Comparison of ENCODE assay signal across 8 cellular contexts in the genomic region with DNA sequence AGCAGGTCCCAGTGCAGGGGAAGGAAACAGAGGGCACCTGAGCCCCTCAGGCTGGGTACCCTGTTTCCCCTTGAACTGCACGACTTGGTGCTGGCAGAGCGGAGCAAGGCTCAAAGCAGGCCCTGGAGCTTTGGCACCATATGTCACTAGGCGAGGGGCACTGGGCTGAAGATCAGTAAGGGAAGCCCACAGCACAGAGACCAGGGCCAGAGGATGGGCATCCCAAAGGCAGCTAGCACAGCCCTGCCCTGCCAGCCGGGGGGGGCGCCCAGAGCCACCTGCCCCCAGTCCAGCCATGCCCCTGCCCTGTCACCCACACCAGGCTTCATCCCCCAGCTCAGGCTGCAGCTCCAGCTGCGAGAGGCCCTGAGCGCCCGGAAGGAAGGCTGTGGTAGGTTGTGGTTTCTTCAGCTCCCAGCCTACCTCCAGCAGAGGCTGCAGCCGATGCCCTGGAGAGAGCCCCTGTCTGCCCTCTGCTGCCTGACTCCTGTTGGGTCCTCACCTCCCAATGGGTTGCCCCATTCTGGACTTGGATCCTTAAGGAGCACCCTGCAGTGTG. TPM values are rescaled to one million over a fixed set of nuclear protein-coding genes. Genes with fewer than 3 reads are reported as not detected.
DNase-seq lines count a peak whose midpoint lies in the region; ATAC-seq, FAIRE-seq and TF ChIP-seq lines count a peak whose summit lies in the region.

No MANE protein-coding gene starts in this region.

- H2BK15ac ChIP-seq in IMR-90 (ENCODE audit: low read depth, low read length): no peak overlapping the region

- no peak overlapping the region for H3K4me2 ChIP-seq in IMR-90 (ENCODE audit: low read depth, low read length)

- H3K4ac ChIP-seq in IMR-90 (ENCODE audit: low read depth, low read length): no peak overlapping the region

- H3K4me1 ChIP-seq in IMR-90 (ENCODE audit: control insufficient read depth, insufficient read depth, low read length) (peaks cover 25% of the 10 kb centered on the region), kidney (ENCODE audit: control insufficient read depth in 1 of 2, insufficient read depth in 1 of 2, low read depth in 1 of 2, low read length in 2 of 2) (peaks cover 37 to 52% of the 10 kb centered on the region in 2 donors), heart right ventricle (peaks cover 33 to 79% (median 51%) of the 10 kb centered on the region in 9 donors)

- no peaks in the 10 kb centered on the region for H3K36me3 Mint-ChIP-seq in activated CD4-positive, alpha-beta memory T cell treated with anti-CD3 and anti-CD28 coated beads for 36 hours

- no peak overlapping the region for H3K4me3 ChIP-seq in IMR-90 (ENCODE audit: insufficient read depth, low read depth, low read length)
- peak overlapping the region in 1 of 2 donors; percentile 17 for H3K4me3 ChIP-seq in kidney (ENCODE audit: low read length in 2 of 2)
- peak overlapping the region in 1 of 10 donors; percentile 23 for H3K4me3 ChIP-seq in heart right ventricle

- ATAC-seq in IMR-90 (ENCODE audit: low read depth) (no peak), heart right ventricle (no peak)

- H2AFZ ChIP-seq in IMR-90 (replicated peaks; ENCODE audit: low read length, poor library complexity): peak overlapping the region; percentile 21

- peaks cover 69% of the 10 kb centered on the region for H3K4me1 Mint-ChIP-seq in activated CD4-positive, alpha-beta memory T cell treated with anti-CD3 and anti-CD28 coated beads for 36 hours (ENCODE audit: low read depth)

- H3K4me3 Mint-ChIP-seq in activated CD4-positive, alpha-beta memory T cell treated with anti-CD3 and anti-CD28 coated beads for 36 hours: peak overlapping the region; percentile 23

- dilution Hi-C loops in IMR-90 (cut with HindIII; ENCODE audit: low sequenced_read_pairs, unreplicated experiment): no loop called here

- intact Hi-C loops in IMR-90 (cut with micrococcal nuclease) (no loop called here), kidney (cut with DNase I) (no loop called here), heart right ventricle (cut with DNase I) (no loop called here)
- intact Hi-C loops in activated CD4-positive, alpha-beta memory T cell treated with anti-CD3 and anti-CD28 coated beads for 36 hours (cut with micrococcal nuclease): loop anchor here (1.0 to 2.0 kb wide), 2 partner anchors 8 to 17 kb away; no protein-coding TSS in a partner anchor

- no TSS peak for BruUV-seq in IMR-90 (replicated peaks; lab: Mats Ljungman, UMichigan)

- CTCF ChIA-PET in IMR-90 (lab: Yijun Ruan, JAX): interaction anchor here (1.0 kb wide), 1 partner anchor 12 kb away, joined by 4 read pairs; no protein-coding TSS in a partner anchor
- CTCF ChIA-PET in activated CD4-positive, alpha-beta memory T cell treated with anti-CD3 and anti-CD28 coated beads for 36 hours (lab: Charles Lee): interaction anchor here (1.0 to 14.9 kb wide), 12 partner anchors 9 to 199 kb away, joined by 3 to 176 read pairs (median 20); a partner anchor contains a TSS

- TF ChIP-seq CTCF in IMR-90 (conservative IDR thresholded peaks at IDR 0.05; ENCODE audit: low read depth, low read length): no peak
- no peak for TF ChIP-seq CTCF in kidney (IDR thresholded peaks at IDR 0.05; ENCODE audit: borderline replicate concordance, extremely low read depth, insufficient read depth)
- TF ChIP-seq CTCF in heart right ventricle (IDR thresholded peaks at IDR 0.05): no peak

- H2BK20ac ChIP-seq in IMR-90 (ENCODE audit: low read depth, low read length): no peak overlapping the region

- no peaks in the 10 kb centered on the region for H3K27me3 Mint-ChIP-seq in activated CD4-positive, alpha-beta memory T cell treated with anti-CD3 and anti-CD28 coated beads for 36 hours

- 0 out of 2 replicates have a peak, but pooled peaks cover 6% of the 10 kb centered on the region for H3K9me1 ChIP-seq in IMR-90 (ENCODE audit: insufficient read depth, low read length)

- peaks cover 8% of the 10 kb centered on the region for H4K20me1 ChIP-seq in IMR-90 (ENCODE audit: insufficient read depth, low read length)

- in situ Hi-C loops in IMR-90 (cut with MboI; ENCODE audit: low sequenced_read_pairs): no loop called here

- 75% methylated on average over 3 of the region's 9 CpGs; no CpG with 5 or more reads in 1 of the 2 experiments for WGBS in IMR-90 (ENCODE audit: extremely low coverage in 2 of 2, insufficient read length in 1 of 2), 2 experiments
- 83 to 84% methylated on average over 9 of the region's 9 CpGs for whole genome bisulfite sequencing in heart right ventricle, 2 donors

- H3K27ac Mint-ChIP-seq in activated CD4-positive, alpha-beta memory T cell treated with anti-CD3 and anti-CD28 coated beads for 36 hours: peak overlapping the region; percentile 85

- no peak overlapping the region for H2BK120ac ChIP-seq in IMR-90 (ENCODE audit: low read depth, low read length)

- H3K14ac ChIP-seq in IMR-90 (replicated peaks; ENCODE audit: low read depth, low read length): no peak overlapping the region

- DNase-seq in stimulated activated CD4-positive, alpha-beta T cell treated with anti-CD3 and anti-CD28 coated beads, Interleukin-4, amount 100 ng/mL, for 1 hour: peak; percentile 33
- DNase-seq in stimulated activated CD4-positive, alpha-beta T cell treated with anti-CD3 and anti-CD28 coated beads, Interleukin-12 subunit alpha, Interleukin-12 subunit beta, amount 100 ng/mL, for 4 hours: no peak
- DNase-seq in IMR-90: no peak
- peak; percentile 73 for DNase-seq in activated CD4-positive, alpha-beta memory T cell treated with anti-CD3 and anti-CD28 coated beads for 36 hours
- peak; percentile 76 for DNase-seq in kidney
- DNase-seq in NCI-H2029 treated with DMSO at 0.1 percent for 48 hours (lab: John Stamatoyannopoulos, UW): no peak
- DNase-seq in dedifferentiated amniotic fluid mesenchymal stem cell (ENCODE audit: extremely low spot score): no peak
- DNase-seq in heart right ventricle: no peak

- no peak overlapping the region for H4K91ac ChIP-seq in IMR-90 (ENCODE audit: insufficient read depth, low read depth, low read length)

- H4K5ac ChIP-seq in IMR-90 (ENCODE audit: low read depth, low read length): no peak overlapping the region

- H4K8ac ChIP-seq in IMR-90 (ENCODE audit: low read depth in 2 of 2, low read length in 2 of 2): no peak overlapping the region

- H3K36me3 ChIP-seq in IMR-90 (ENCODE audit: control insufficient read depth, insufficient read depth, low read length): no peaks in the 10 kb centered on the region
- peaks cover 0 to 2% of the 10 kb centered on the region in 2 donors for H3K36me3 ChIP-seq in kidney (ENCODE audit: control insufficient read depth in 1 of 2, insufficient read depth in 2 of 2, low read length in 2 of 2)
- H3K36me3 ChIP-seq in heart right ventricle: peaks cover 0 to 8% (median 0%) of the 10 kb centered on the region in 9 donors

- TF ChIP-seq RAD21 in IMR-90 (IDR thresholded peaks at IDR 0.05; ENCODE audit: low read length): no peak

- peak overlapping the region; percentile 28 for H2AK9ac ChIP-seq in IMR-90 (replicated peaks; ENCODE audit: low read depth, low read length, poor library complexity)

- H3K9me3 ChIP-seq in IMR-90 (ENCODE audit: control insufficient read depth, insufficient read depth, low read length) (no peaks in the 10 kb centered on the region), kidney (ENCODE audit: control insufficient read depth in 1 of 2, low read length in 2 of 2) (no peaks in the 10 kb centered on the region), heart right ventricle (no peaks in the 10 kb centered on the region)

- no peak overlapping the region for H2BK5ac ChIP-seq in IMR-90 (ENCODE audit: low read depth, low read length, poor library complexity, severe bottlenecking)

- peaks cover 0 to 10% of the 10 kb centered on the region in 2 experiments; a peak in 2 of 4 replicates for H3K79me1 ChIP-seq in IMR-90 (ENCODE audit: low read depth in 1 of 2, low read length in 2 of 2)

- H3K18ac ChIP-seq in IMR-90 (ENCODE audit: low read depth, low read length): no peak overlapping the region

- no peak for FAIRE-seq in kidney (lab: Jason Lieb, UNC)

- H3K27me3 ChIP-seq in IMR-90 (ENCODE audit: control insufficient read depth, insufficient read depth, low read length) (no peaks in the 10 kb centered on the region), heart right ventricle (no peaks in the 10 kb centered on the region)

- H3K27ac ChIP-seq in IMR-90 (ENCODE audit: insufficient read depth, low read length): no peak overlapping the region
- peak overlapping the region in 1 of 2 donors; percentile 41 for H3K27ac ChIP-seq in kidney (ENCODE audit: low read depth in 2 of 2, low read length in 2 of 2)
- H3K27ac ChIP-seq in heart right ventricle: peak overlapping the region in 3 of 10 donors; percentile 53 to 75 (median 70)

- H3K9me3 Mint-ChIP-seq in activated CD4-positive, alpha-beta memory T cell treated with anti-CD3 and anti-CD28 coated beads for 36 hours: no peaks in the 10 kb centered on the region

- no peak overlapping the region for H3K23ac ChIP-seq in IMR-90 (ENCODE audit: low read depth, low read length)

- no peak for TF ChIP-seq POLR2A in IMR-90 (IDR thresholded peaks at IDR 0.05; ENCODE audit: low read depth, low read length)

- POLR2A ChIA-PET in IMR-90 (lab: Charles Lee; ENCODE audit: unreplicated experiment): no interaction called here
- POLR2A ChIA-PET in activated CD4-positive, alpha-beta memory T cell treated with anti-CD3 and anti-CD28 coated beads for 36 hours (lab: Charles Lee): interaction anchor here (1.1 to 3.0 kb wide), 4 partner anchors 10 to 115 kb away, joined by 3 to 16 read pairs (median 4); no protein-coding TSS in a partner anchor

- H3K56ac ChIP-seq in IMR-90 (ENCODE audit: extremely low read depth, insufficient read depth, low read length): no peak overlapping the region

- no peak overlapping the region for H2AK5ac ChIP-seq in IMR-90 (ENCODE audit: low read depth, low read length)

- H3K9ac ChIP-seq in IMR-90 (ENCODE audit: low read depth, low read length) (no peak overlapping the region), kidney (ENCODE audit: low read length in 2 of 2) (no peak overlapping the region)

RNA-seq across cellular contexts. Expression of a gene that starts 10.9 kb away (rescaled TPM):
- 3.3 and 3.8 TPM in 2 replicates for total RNA-seq in IMR-90 (2012; rRNA removed)
- 11.8 and 14.5 TPM in 2 replicates for polyA plus RNA-seq in IMR-90 (2012; rRNA removed)
- 12.1 and 16.9 TPM in 2 replicates for polyA plus RNA-seq in IMR-90 (2012; cell fraction: cytosol; rRNA removed)
- polyA plus RNA-seq in IMR-90 (2012; cell fraction: nucleus; rRNA removed; ENCODE audit: low replicate concordance): 8.0 and 9.1 TPM in 2 replicates
- total RNA-seq in activated CD4-positive, alpha-beta memory T cell treated with anti-CD3 and anti-CD28 coated beads for 36 hours: 100 to 1,000 TPM; 136 TPM
- 71.3 TPM for total RNA-seq in kidney
- polyA plus RNA-seq in kidney (ENCODE audit: insufficient read depth, low read depth, low replicate concordance): 448 TPM
- total RNA-seq in heart right ventricle: 10 to 100 TPM in 6 of 10 donors, 1 to 10 TPM in 4; 6.7 to 33.4 (median 12.7) TPM
- polyA plus RNA-seq in heart right ventricle: 10 to 100 TPM in 1 of 2 donors, 1 to 10 TPM in 1; 6.9 to 24.5 TPM

RNA-seq across cellular contexts. Expression of a gene that starts 16.8 kb away (rescaled TPM):
- total RNA-seq in IMR-90 (2012; rRNA removed) (25.8 and 48.9 TPM in 2 replicates), kidney (41.5 TPM), heart right ventricle (10 to 100 TPM; 10.6 to 25.9 (median 17.0) TPM)
- polyA plus RNA-seq in IMR-90 (2012; rRNA removed) (60.7 and 62.0 TPM in 2 replicates), kidney (ENCODE audit: insufficient read depth, low read depth, low replicate concordance) (33.5 TPM), heart right ventricle (10 to 100 TPM; 33.6 to 42.9 TPM)
- polyA plus RNA-seq in IMR-90 (2012; cell fraction: cytosol; rRNA removed): 37.4 and 41.6 TPM in 2 replicates
- 399 and 532 TPM in 2 replicates for polyA plus RNA-seq in IMR-90 (2012; cell fraction: nucleus; rRNA removed; ENCODE audit: low replicate concordance)
- total RNA-seq in activated CD4-positive, alpha-beta memory T cell treated with anti-CD3 and anti-CD28 coated beads for 36 hours: 10 to 100 TPM; 42.9 to 46.9 TPM

RNA-seq across cellular contexts. Expression of a gene that starts 22.3 kb away (rescaled TPM):
- not detected in 2 replicates for total RNA-seq in IMR-90 (2012; rRNA removed)
- polyA plus RNA-seq in IMR-90 (2012; rRNA removed): 0.19 TPM in 1 of 2 replicates, not detected in the other
- polyA plus RNA-seq in IMR-90 (2012; cell fraction: cytosol; rRNA removed): 0.09 and 0.10 TPM in 2 replicates
- polyA plus RNA-seq in IMR-90 (2012; cell fraction: nucleus; rRNA removed; ENCODE audit: low replicate concordance): 0.12 and 0.16 TPM in 2 replicates
- 1 to 10 TPM; 6.5 to 7.0 TPM for total RNA-seq in activated CD4-positive, alpha-beta memory T cell treated with anti-CD3 and anti-CD28 coated beads for 36 hours
- 5.6 TPM for total RNA-seq in kidney
- polyA plus RNA-seq in kidney (ENCODE audit: insufficient read depth, low read depth, low replicate concordance): 1.7 TPM
- 1 to 10 TPM in 9 of 10 donors, under 1 TPM in 1; 0.95 to 2.8 (median 1.6) TPM for total RNA-seq in heart right ventricle
- 1 to 10 TPM in 1 of 2 donors, under 1 TPM in 1; 0.93 to 2.7 TPM for polyA plus RNA-seq in heart right ventricle

RNA-seq across cellular contexts. Expression of a gene that starts 46.6 kb away (rescaled TPM):
- not detected in 2 replicates for total RNA-seq in IMR-90 (2012; rRNA removed)
- not detected in 2 replicates for polyA plus RNA-seq in IMR-90 (2012; rRNA removed)
- polyA plus RNA-seq in IMR-90 (2012; cell fraction: cytosol; rRNA removed): not detected in 2 replicates
- not detected in 2 replicates for polyA plus RNA-seq in IMR-90 (2012; cell fraction: nucleus; rRNA removed; ENCODE audit: low replicate concordance)
- not detected for total RNA-seq in activated CD4-positive, alpha-beta memory T cell treated with anti-CD3 and anti-CD28 coated beads for 36 hours
- total RNA-seq in kidney: 3.1 TPM
- polyA plus RNA-seq in kidney (ENCODE audit: insufficient read depth, low read depth, low replicate concordance): 0.49 TPM
- 1 to 10 TPM in 1 of 10 donors, under 1 TPM in 6, not detected in 3; 0.13 to 4.5 (median 0.34) TPM for total RNA-seq in heart right ventricle
- under 1 TPM; 0.15 to 0.36 TPM for polyA plus RNA-seq in heart right ventricle

Comparison
In these comparisons a context has a peak if more than half of its experiments do, and no peak if none do; other contexts are left out.
1. DNase-seq: peak in stimulated activated CD4-positive, alpha-beta T cell treated with anti-CD3 and anti-CD28 coated beads, Interleukin-4, amount 100 ng/mL, for 1 hour (single experiment), activated CD4-positive, alpha-beta memory T cell treated with anti-CD3 and anti-CD28 coated beads for 36 hours (single experiment) and kidney (single experiment); none in stimulated activated CD4-positive, alpha-beta T cell treated with anti-CD3 and anti-CD28 coated beads, Interleukin-12 subunit alpha, Interleukin-12 subunit beta, amount 100 ng/mL, for 4 hours (single experiment), IMR-90 (single experiment), NCI-H2029 treated with DMSO at 0.1 percent for 48 hours (single experiment), dedifferentiated amniotic fluid mesenchymal stem cell (single experiment) and heart right ventricle (0 of 2).